Comparison of ENCODE assay signal across 1 cellular context in genomic region chr3:35088943-35089342, GRCh38.
TF ChIP-seq lines count a peak whose summit lies in the region.

No MANE protein-coding gene starts in this region.

TF ChIP-seq in GM23338, 12 proteins besides CTCF, POLR2A, EP300 and RAD21 (continued from another document):
- TF ChIP-seq REST (IDR thresholded peaks at IDR 0.05; ENCODE audit: unreplicated experiment) (no peak), NANOG (IDR thresholded peaks at IDR 0.05; ENCODE audit: borderline replicate concordance) (no peak)
TF ChIP-seq in GM23338: peak in this region for 0.
